ENCODE assay signal across 1 cellular context in the genomic region with DNA sequence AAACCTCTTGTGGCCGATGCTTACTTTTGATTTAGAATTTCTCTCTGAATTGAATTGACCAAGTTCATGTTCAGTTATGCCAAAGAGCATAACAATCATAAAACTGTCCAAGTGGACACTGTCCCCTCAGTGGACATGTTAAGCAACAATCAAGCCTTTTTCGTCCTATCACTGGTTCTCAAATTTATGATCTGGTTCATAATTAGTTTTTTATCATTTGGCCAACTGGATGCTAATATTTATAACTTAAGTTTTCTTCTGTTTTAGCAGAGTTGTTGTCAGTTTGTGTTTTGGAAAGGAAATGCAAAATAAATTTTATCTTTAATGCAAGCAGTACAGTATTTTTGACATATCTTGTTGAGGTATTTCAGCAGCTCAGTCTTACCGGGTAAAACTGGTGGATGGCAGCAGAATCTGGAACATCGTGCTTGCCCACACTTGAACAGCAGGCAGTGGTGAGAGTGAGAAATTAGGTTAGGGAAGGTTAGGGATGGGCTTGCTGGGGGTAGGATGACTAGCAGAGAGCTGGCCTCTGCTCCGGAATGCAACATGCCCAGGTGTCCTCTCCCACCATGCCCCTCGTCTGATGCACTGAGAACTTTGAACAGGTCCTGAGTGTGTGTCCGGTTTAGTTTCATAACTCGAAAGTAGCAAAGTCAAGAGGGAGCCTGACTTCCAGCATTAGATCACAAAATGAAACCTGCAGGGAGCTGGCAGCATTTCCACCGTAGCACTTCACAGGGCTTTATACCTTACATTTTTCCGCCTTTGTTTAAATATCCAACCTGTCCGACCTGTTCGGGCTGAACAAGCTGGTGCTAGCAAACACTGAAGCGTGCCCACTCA.
TF ChIP-seq lines count a peak whose summit lies in the region.

No MANE protein-coding gene starts in this region.

TF ChIP-seq in HepG2, 621 proteins besides CTCF, POLR2A, EP300 and RAD21 (continued from another document and continues in another):
- TF ChIP-seq SNAPC4 (CRISPR knock-in tag; IDR thresholded peaks at IDR 0.05) (no peak), ZNF788 (CRISPR knock-in tag; IDR thresholded peaks at IDR 0.05; ENCODE audit: borderline replicate concordance) (peak; percentile 43; the same call in 1 of the 2 replicates), TRIM24 (CRISPR knock-in tag; IDR thresholded peaks at IDR 0.05) (peak; percentile 68; the same call in 1 of the 2 replicates), CBX1 (IDR thresholded peaks at IDR 0.05; ENCODE audit: low read depth) (no peak), EEA1 (CRISPR knock-in tag; IDR thresholded peaks at IDR 0.05; ENCODE audit: borderline replicate concordance) (no peak), NFIB (CRISPR knock-in tag; IDR thresholded peaks at IDR 0.05; ENCODE audit: borderline replicate concordance) (no peak), SIX1 (CRISPR knock-in tag; IDR thresholded peaks at IDR 0.05; ENCODE audit: borderline replicate concordance) (peak; percentile 64; the same call in 1 of the 2 replicates), SP5 (CRISPR knock-in tag; IDR thresholded peaks at IDR 0.05; ENCODE audit: borderline replicate concordance, low read depth) (no peak), CCDC6 (CRISPR knock-in tag; IDR thresholded peaks at IDR 0.05) (no peak; the same call in 1 of the 2 replicates), ZFP37 (CRISPR knock-in tag; IDR thresholded peaks at IDR 0.05; ENCODE audit: borderline replicate concordance) (no peak), ZNF441 (CRISPR knock-in tag; IDR thresholded peaks at IDR 0.05; ENCODE audit: borderline replicate concordance) (peak; percentile 45; the same call in 1 of the 2 replicates), ZBTB34 (CRISPR knock-in tag; IDR thresholded peaks at IDR 0.05) (0 out of 2 replicates have a peak, but pooled peaks have one; percentile 18), CHD4 (IDR thresholded peaks at IDR 0.05; ENCODE audit: borderline replicate concordance, low read length) (no peak), ZNF614 (CRISPR knock-in tag; IDR thresholded peaks at IDR 0.05; ENCODE audit: borderline replicate concordance) (no peak), SP140L (CRISPR knock-in tag; IDR thresholded peaks at IDR 0.05; ENCODE audit: borderline replicate concordance) (no peak), PRMT3 (CRISPR knock-in tag; IDR thresholded peaks at IDR 0.05; ENCODE audit: borderline replicate concordance, low read depth) (no peak), CEBPG (CRISPR knock-in tag; IDR thresholded peaks at IDR 0.05) (peak; percentile 79), PREB (CRISPR knock-in tag; IDR thresholded peaks at IDR 0.05) (no peak), ZNF746 (CRISPR knock-in tag; IDR thresholded peaks at IDR 0.05) (no peak), SOX5 (CRISPR knock-in tag; IDR thresholded peaks at IDR 0.05; ENCODE audit: borderline replicate concordance) (no peak), ZNF713 (CRISPR knock-in tag; IDR thresholded peaks at IDR 0.05) (no peak), POLR2AphosphoS2 (IDR thresholded peaks at IDR 0.05; ENCODE audit: low read depth, low read length) (no peak), KDM4B (CRISPR knock-in tag; IDR thresholded peaks at IDR 0.05) (no peak), BCL3 (CRISPR knock-in tag; IDR thresholded peaks at IDR 0.05) (no peak), CENPBD1 (CRISPR knock-in tag; IDR thresholded peaks at IDR 0.05; ENCODE audit: borderline replicate concordance, low read depth) (no peak), PAX8 (CRISPR knock-in tag; IDR thresholded peaks at IDR 0.05; ENCODE audit: borderline replicate concordance) (no peak), ZNF329 (CRISPR knock-in tag; IDR thresholded peaks at IDR 0.05; ENCODE audit: low read depth) (no peak), ZNF274 (CRISPR knock-in tag; IDR thresholded peaks at IDR 0.05) (no peak), ZNF556 (CRISPR knock-in tag; IDR thresholded peaks at IDR 0.05; ENCODE audit: borderline replicate concordance) (no peak; the same call in 1 of the 2 replicates), ARNT2 (CRISPR knock-in tag; IDR thresholded peaks at IDR 0.05; ENCODE audit: low read depth) (peak; percentile 54; the same call in 1 of the 2 replicates), SMC3 (IDR thresholded peaks at IDR 0.05; ENCODE audit: low read length) (no peak), SKI (IDR thresholded peaks at IDR 0.05; ENCODE audit: partially characterized antibody) (no peak), XRCC5 (optimal IDR thresholded peaks at IDR 0.05; ENCODE audit: low read length) (no peak), HNRNPLL (IDR thresholded peaks at IDR 0.05; ENCODE audit: low read depth, low read length, poor library complexity, severe bottlenecking) (no peak), PHF21A (CRISPR knock-in tag; IDR thresholded peaks at IDR 0.05) (peak; percentile 75), HIVEP1 (CRISPR knock-in tag; IDR thresholded peaks at IDR 0.05) (no peak), NAIF1 (CRISPR knock-in tag; IDR thresholded peaks at IDR 0.05; ENCODE audit: borderline replicate concordance) (no peak), ZNF883 (CRISPR knock-in tag; IDR thresholded peaks at IDR 0.05; ENCODE audit: not compliant biosample characterization) (no peak), PHF20 (CRISPR knock-in tag; IDR thresholded peaks at IDR 0.05) (no peak)
- TF ChIP-seq, protein P1, sequence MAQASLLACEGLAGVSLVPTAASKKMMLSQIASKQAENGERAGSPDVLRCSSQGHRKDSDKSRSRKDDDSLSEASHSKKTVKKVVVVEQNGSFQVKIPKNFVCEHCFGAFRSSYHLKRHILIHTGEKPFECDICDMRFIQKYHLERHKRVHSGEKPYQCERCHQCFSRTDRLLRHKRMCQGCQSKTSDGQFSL (CRISPR knock-in tag; IDR thresholded peaks at IDR 0.05), result no peak
- TF ChIP-seq, protein P2, sequence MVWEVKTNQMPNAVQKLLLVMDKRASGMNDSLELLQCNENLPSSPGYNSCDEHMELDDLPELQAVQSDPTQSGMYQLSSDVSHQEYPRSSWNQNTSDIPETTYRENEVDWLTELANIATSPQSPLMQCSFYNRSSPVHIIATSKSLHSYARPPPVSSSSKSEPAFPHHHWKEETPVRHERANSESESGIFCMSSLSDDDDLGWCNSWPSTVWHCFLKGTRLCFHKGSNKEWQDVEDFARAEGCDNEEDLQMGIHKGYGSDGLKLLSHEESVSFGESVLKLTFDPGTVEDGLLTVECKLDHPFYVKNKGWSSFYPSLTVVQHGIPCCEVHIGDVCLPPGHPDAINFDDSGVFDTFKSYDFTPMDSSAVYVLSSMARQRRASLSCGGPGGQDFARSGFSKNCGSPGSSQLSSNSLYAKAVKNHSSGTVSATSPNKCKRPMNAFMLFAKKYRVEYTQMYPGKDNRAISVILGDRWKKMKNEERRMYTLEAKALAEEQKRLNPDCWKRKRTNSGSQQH (CRISPR knock-in tag; IDR thresholded peaks at IDR 0.05; ENCODE audit: low read depth), result no peak
- TF ChIP-seq, protein P3, sequence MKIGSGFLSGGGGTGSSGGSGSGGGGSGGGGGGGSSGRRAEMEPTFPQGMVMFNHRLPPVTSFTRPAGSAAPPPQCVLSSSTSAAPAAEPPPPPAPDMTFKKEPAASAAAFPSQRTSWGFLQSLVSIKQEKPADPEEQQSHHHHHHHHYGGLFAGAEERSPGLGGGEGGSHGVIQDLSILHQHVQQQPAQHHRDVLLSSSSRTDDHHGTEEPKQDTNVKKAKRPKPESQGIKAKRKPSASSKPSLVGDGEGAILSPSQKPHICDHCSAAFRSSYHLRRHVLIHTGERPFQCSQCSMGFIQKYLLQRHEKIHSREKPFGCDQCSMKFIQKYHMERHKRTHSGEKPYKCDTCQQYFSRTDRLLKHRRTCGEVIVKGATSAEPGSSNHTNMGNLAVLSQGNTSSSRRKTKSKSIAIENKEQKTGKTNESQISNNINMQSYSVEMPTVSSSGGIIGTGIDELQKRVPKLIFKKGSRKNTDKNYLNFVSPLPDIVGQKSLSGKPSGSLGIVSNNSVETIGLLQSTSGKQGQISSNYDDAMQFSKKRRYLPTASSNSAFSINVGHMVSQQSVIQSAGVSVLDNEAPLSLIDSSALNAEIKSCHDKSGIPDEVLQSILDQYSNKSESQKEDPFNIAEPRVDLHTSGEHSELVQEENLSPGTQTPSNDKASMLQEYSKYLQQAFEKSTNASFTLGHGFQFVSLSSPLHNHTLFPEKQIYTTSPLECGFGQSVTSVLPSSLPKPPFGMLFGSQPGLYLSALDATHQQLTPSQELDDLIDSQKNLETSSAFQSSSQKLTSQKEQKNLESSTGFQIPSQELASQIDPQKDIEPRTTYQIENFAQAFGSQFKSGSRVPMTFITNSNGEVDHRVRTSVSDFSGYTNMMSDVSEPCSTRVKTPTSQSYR (CRISPR knock-in tag; IDR thresholded peaks at IDR 0.05; ENCODE audit: borderline replicate concordance), result no peak
- TF ChIP-seq, protein P4, sequence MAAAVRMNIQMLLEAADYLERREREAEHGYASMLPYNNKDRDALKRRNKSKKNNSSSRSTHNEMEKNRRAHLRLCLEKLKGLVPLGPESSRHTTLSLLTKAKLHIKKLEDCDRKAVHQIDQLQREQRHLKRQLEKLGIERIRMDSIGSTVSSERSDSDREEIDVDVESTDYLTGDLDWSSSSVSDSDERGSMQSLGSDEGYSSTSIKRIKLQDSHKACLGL (CRISPR knock-in tag; IDR thresholded peaks at IDR 0.05), result 0 out of 2 replicates have a peak, but pooled peaks have one; percentile 39
- TF ChIP-seq, protein P5, sequence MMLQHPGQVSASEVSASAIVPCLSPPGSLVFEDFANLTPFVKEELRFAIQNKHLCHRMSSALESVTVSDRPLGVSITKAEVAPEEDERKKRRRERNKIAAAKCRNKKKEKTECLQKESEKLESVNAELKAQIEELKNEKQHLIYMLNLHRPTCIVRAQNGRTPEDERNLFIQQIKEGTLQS (CRISPR knock-in tag; IDR thresholded peaks at IDR 0.05), result no peak
- TF ChIP-seq, protein P6, sequence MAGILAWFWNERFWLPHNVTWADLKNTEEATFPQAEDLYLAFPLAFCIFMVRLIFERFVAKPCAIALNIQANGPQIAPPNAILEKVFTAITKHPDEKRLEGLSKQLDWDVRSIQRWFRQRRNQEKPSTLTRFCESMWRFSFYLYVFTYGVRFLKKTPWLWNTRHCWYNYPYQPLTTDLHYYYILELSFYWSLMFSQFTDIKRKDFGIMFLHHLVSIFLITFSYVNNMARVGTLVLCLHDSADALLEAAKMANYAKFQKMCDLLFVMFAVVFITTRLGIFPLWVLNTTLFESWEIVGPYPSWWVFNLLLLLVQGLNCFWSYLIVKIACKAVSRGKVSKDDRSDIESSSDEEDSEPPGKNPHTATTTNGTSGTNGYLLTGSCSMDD (CRISPR knock-in tag; IDR thresholded peaks at IDR 0.05), result no peak
